In the genomic region with DNA sequence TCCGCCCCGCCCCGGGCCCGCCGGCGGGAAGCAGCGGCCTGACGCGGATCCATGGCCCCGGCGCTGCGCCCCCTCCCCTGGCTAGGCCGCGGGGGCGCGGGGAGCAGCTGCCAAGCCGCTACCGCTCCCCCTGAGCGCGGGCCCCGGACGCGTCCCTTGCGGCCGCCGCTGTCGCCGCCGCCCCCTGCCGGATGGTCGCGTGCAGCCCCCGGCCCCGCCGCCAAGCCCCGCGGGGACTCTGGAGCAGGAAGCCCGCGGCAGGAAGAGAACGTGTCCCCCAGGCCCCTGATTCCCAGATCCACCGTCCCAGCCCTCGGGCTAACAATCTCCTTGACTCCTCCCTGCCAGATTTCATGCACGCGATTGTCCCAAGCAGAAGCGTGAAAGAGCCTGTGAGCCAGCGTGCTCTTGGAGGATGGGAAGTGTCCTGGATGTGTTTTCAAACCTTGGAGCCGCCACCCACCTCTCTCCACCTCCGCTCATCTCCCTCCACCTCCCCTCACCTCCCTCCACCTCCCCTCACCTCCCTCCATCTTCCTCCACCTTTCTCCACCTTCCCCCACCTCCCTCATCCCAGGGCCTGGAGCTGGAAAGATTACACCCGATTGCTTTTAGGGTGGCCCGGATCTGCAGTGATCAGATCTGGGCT, we compare ENCODE assay signal across 2 cellular contexts.
TF ChIP-seq lines count a peak whose summit lies in the region.

No MANE protein-coding gene starts in this region.

TF ChIP-seq in liver, 16 proteins besides CTCF, POLR2A, EP300 and RAD21 (continued from another document):
- TF ChIP-seq HNF4G (IDR thresholded peaks at IDR 0.05) (no peak), TAF1 (conservative IDR thresholded peaks at IDR 0.05) (no peak), GABPA (IDR thresholded peaks at IDR 0.05 in 1 of 2, conservative IDR thresholded peaks at IDR 0.05 in 1 of 2) (no peak), SP1 (IDR thresholded peaks at IDR 0.05) (no peak), JUND (IDR thresholded peaks at IDR 0.05) (no peak), NR2F2 (IDR thresholded peaks at IDR 0.05) (no peak), HNF4A (conservative IDR thresholded peaks at IDR 0.05) (no peak), FOXA1 (IDR thresholded peaks at IDR 0.05) (no peak), RXRA (IDR thresholded peaks at IDR 0.05) (no peak), YY1 (IDR thresholded peaks at IDR 0.05) (no peak), FOXA2 (IDR thresholded peaks at IDR 0.05) (no peak)
- TF ChIP-seq, protein P1, sequence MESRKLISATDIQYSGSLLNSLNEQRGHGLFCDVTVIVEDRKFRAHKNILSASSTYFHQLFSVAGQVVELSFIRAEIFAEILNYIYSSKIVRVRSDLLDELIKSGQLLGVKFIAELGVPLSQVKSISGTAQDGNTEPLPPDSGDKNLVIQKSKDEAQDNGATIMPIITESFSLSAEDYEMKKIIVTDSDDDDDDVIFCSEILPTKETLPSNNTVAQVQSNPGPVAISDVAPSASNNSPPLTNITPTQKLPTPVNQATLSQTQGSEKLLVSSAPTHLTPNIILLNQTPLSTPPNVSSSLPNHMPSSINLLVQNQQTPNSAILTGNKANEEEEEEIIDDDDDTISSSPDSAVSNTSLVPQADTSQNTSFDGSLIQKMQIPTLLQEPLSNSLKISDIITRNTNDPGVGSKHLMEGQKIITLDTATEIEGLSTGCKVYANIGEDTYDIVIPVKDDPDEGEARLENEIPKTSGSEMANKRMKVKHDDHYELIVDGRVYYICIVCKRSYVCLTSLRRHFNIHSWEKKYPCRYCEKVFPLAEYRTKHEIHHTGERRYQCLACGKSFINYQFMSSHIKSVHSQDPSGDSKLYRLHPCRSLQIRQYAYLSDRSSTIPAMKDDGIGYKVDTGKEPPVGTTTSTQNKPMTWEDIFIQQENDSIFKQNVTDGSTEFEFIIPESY (IDR thresholded peaks at IDR 0.05), result no peak
- TF ChIP-seq, protein P2, sequence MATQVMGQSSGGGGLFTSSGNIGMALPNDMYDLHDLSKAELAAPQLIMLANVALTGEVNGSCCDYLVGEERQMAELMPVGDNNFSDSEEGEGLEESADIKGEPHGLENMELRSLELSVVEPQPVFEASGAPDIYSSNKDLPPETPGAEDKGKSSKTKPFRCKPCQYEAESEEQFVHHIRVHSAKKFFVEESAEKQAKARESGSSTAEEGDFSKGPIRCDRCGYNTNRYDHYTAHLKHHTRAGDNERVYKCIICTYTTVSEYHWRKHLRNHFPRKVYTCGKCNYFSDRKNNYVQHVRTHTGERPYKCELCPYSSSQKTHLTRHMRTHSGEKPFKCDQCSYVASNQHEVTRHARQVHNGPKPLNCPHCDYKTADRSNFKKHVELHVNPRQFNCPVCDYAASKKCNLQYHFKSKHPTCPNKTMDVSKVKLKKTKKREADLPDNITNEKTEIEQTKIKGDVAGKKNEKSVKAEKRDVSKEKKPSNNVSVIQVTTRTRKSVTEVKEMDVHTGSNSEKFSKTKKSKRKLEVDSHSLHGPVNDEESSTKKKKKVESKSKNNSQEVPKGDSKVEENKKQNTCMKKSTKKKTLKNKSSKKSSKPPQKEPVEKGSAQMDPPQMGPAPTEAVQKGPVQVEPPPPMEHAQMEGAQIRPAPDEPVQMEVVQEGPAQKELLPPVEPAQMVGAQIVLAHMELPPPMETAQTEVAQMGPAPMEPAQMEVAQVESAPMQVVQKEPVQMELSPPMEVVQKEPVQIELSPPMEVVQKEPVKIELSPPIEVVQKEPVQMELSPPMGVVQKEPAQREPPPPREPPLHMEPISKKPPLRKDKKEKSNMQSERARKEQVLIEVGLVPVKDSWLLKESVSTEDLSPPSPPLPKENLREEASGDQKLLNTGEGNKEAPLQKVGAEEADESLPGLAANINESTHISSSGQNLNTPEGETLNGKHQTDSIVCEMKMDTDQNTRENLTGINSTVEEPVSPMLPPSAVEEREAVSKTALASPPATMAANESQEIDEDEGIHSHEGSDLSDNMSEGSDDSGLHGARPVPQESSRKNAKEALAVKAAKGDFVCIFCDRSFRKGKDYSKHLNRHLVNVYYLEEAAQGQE (IDR thresholded peaks at IDR 0.05), result no peak
- TF ChIP-seq, protein P3, sequence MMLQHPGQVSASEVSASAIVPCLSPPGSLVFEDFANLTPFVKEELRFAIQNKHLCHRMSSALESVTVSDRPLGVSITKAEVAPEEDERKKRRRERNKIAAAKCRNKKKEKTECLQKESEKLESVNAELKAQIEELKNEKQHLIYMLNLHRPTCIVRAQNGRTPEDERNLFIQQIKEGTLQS (IDR thresholded peaks at IDR 0.05), result no peak
- TF ChIP-seq, protein P4, sequence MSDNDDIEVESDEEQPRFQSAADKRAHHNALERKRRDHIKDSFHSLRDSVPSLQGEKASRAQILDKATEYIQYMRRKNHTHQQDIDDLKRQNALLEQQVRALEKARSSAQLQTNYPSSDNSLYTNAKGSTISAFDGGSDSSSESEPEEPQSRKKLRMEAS (IDR thresholded peaks at IDR 0.05), result no peak

TF ChIP-seq in HepG2, 621 proteins besides CTCF, POLR2A, EP300 and RAD21:
- TF ChIP-seq FIP1L1 (IDR thresholded peaks at IDR 0.05; ENCODE audit: borderline replicate concordance, insufficient read depth, low read depth, low read length) (no peak), ZEB1 (IDR thresholded peaks at IDR 0.05; ENCODE audit: insufficient replicate concordance, low read depth) (no peak), NR2F1 (CRISPR knock-in tag; IDR thresholded peaks at IDR 0.05) (no peak), MIXL1 (CRISPR knock-in tag; IDR thresholded peaks at IDR 0.05) (no peak), SOX13 (IDR thresholded peaks at IDR 0.05) (no peak), SOX13 (CRISPR knock-in tag; conservative IDR thresholded peaks at IDR 0.05 in 1 of 2, IDR thresholded peaks at IDR 0.05 in 1 of 2) (no peak), TP53 (CRISPR knock-in tag; conservative IDR thresholded peaks at IDR 0.05) (no peak), ZNF777 (CRISPR knock-in tag; IDR thresholded peaks at IDR 0.05) (no peak)
- TF ChIP-seq, protein P5, sequence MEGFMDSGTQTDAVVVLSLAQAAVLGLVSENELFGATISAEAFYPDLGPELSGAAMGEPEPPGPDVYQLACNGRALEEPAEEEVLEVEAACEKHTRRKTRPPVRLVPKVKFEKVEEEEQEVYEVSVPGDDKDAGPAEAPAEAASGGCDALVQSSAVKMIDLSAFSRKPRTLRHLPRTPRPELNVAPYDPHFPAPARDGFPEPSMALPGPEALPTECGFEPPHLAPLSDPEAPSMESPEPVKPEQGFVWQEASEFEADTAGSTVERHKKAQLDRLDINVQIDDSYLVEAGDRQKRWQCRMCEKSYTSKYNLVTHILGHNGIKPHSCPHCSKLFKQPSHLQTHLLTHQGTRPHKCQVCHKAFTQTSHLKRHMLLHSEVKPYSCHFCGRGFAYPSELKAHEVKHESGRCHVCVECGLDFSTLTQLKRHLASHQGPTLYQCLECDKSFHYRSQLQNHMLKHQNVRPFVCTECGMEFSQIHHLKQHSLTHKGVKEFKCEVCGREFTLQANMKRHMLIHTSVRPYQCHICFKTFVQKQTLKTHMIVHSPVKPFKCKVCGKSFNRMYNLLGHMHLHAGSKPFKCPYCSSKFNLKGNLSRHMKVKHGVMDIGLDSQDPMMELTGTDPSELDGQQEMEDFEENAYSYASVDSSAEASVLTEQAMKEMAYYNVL (CRISPR knock-in tag; IDR thresholded peaks at IDR 0.05; ENCODE audit: borderline replicate concordance), result no peak
- TF ChIP-seq, protein P6, sequence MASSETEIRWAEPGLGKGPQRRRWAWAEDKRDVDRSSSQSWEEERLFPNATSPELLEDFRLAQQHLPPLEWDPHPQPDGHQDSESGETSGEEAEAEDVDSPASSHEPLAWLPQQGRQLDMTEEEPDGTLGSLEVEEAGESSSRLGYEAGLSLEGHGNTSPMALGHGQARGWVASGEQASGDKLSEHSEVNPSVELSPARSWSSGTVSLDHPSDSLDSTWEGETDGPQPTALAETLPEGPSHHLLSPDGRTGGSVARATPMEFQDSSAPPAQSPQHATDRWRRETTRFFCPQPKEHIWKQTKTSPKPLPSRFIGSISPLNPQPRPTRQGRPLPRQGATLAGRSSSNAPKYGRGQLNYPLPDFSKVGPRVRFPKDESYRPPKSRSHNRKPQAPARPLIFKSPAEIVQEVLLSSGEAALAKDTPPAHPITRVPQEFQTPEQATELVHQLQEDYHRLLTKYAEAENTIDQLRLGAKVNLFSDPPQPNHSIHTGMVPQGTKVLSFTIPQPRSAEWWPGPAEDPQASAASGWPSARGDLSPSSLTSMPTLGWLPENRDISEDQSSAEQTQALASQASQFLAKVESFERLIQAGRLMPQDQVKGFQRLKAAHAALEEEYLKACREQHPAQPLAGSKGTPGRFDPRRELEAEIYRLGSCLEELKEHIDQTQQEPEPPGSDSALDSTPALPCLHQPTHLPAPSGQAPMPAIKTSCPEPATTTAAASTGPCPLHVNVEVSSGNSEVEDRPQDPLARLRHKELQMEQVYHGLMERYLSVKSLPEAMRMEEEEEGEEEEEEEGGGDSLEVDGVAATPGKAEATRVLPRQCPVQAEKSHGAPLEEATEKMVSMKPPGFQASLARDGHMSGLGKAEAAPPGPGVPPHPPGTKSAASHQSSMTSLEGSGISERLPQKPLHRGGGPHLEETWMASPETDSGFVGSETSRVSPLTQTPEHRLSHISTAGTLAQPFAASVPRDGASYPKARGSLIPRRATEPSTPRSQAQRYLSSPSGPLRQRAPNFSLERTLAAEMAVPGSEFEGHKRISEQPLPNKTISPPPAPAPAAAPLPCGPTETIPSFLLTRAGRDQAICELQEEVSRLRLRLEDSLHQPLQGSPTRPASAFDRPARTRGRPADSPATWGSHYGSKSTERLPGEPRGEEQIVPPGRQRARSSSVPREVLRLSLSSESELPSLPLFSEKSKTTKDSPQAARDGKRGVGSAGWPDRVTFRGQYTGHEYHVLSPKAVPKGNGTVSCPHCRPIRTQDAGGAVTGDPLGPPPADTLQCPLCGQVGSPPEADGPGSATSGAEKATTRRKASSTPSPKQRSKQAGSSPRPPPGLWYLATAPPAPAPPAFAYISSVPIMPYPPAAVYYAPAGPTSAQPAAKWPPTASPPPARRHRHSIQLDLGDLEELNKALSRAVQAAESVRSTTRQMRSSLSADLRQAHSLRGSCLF (CRISPR knock-in tag; IDR thresholded peaks at IDR 0.05; ENCODE audit: borderline replicate concordance), result no peak
- TF ChIP-seq, protein P7, sequence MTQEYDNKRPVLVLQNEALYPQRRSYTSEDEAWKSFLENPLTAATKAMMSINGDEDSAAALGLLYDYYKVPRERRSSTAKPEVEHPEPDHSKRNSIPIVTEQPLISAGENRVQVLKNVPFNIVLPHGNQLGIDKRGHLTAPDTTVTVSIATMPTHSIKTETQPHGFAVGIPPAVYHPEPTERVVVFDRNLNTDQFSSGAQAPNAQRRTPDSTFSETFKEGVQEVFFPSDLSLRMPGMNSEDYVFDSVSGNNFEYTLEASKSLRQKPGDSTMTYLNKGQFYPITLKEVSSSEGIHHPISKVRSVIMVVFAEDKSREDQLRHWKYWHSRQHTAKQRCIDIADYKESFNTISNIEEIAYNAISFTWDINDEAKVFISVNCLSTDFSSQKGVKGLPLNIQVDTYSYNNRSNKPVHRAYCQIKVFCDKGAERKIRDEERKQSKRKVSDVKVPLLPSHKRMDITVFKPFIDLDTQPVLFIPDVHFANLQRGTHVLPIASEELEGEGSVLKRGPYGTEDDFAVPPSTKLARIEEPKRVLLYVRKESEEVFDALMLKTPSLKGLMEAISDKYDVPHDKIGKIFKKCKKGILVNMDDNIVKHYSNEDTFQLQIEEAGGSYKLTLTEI (CRISPR knock-in tag; conservative IDR thresholded peaks at IDR 0.05), result no peak
